ENCODE assay signal across 37 cellular contexts in genomic region chr13:51146667-51147066, GRCh38. TPM values are rescaled to one million over a fixed set of nuclear protein-coding genes. Genes with fewer than 3 reads are reported as not detected.
"Had no signal": no experiment of that assay in that cellular context is flagged by ENCODE, and none has a peak within 500 bp of the region (broad histone marks: within the 10 kb centered on the region; RNA-seq: fewer than 3 reads in every experiment).

No MANE protein-coding gene starts in this region.

- H3K9me3 Mint-ChIP-seq: activated naive CD4-positive, alpha-beta T cell treated with anti-CD3 and anti-CD28 coated beads, Interleukin-2, amount 50 U/mL, for 72 hours; activated T-helper 1 cell treated with anti-CD3 and anti-CD28 coated beads, Interleukin-12 subunit alpha, Interleukin-12 subunit beta, Interleukin-2, Interleukin-4 antibody, amounts not matched to agents 30 ng/mL and 10 ng/mL and 1 ng/mL, durations not matched to agents 14 hours and 24 hours and 36 hours; T-helper 2 cell treated with Interferon-gamma antibody and Interleukin-4, amounts not matched to agents 5 μg/mL and 100 μg/mL, for 36 hours had no signal

- H3K27ac ChIP-seq: adrenal gland, body of pancreas, breast epithelium, KMS-11, Peyer's patch, SJSA1 had no signal

- H3K4me3 ChIP-seq: adrenal gland, body of pancreas, breast epithelium, Peyer's patch, SJSA1 had no signal

- H3K27ac Mint-ChIP-seq: activated B cell treated with CpG ODN at 0.5 μM for 24 hours; activated CD4-positive, alpha-beta memory T cell treated with anti-CD3 and anti-CD28 coated beads for 36 hours; activated naive CD4-positive, alpha-beta T cell treated with anti-CD3 and anti-CD28 coated beads for 36 hours; activated naive CD4-positive, alpha-beta T cell treated with anti-CD3 and anti-CD28 coated beads, Interleukin-2, amount 50 U/mL, for 72 hours; activated T-helper 1 cell treated with anti-CD3 and anti-CD28 coated beads, Interleukin-12 subunit alpha, Interleukin-12 subunit beta, Interleukin-2, Interleukin-4 antibody, amounts not matched to agents 30 ng/mL and 10 ng/mL and 1 ng/mL, durations not matched to agents 14 hours and 24 hours and 36 hours; T-helper 1 cell treated with Interleukin-12 subunit alpha and Interleukin-12 subunit beta and Interleukin-4 antibody, amounts not matched to agents 30 μg/mL and 1 μg/mL, for 36 hours; T-helper 2 cell treated with Interferon-gamma antibody and Interleukin-4, amounts not matched to agents 5 μg/mL and 100 μg/mL, for 36 hours had no signal

- H3K36me3 Mint-ChIP-seq: activated naive CD4-positive, alpha-beta T cell treated with anti-CD3 and anti-CD28 coated beads, Interleukin-2, amount 50 U/mL, for 72 hours had no signal

- H3K4me2 ChIP-seq: KMS-11, SK-N-SH had no signal

- H3K9ac ChIP-seq: KMS-11, SK-N-SH had no signal

- H3K4me1 ChIP-seq: adrenal gland, body of pancreas, breast epithelium, Peyer's patch, SJSA1 had no signal

- H3K9me3 ChIP-seq: body of pancreas, Peyer's patch, SJSA1, SK-N-SH had no signal

- H3K36me3 ChIP-seq: adrenal gland, breast epithelium, Peyer's patch, SJSA1 had no signal

- H3K4me3 Mint-ChIP-seq: activated B cell treated with CpG ODN at 0.5 μM for 24 hours; activated CD4-positive, alpha-beta memory T cell treated with anti-CD3 and anti-CD28 coated beads for 36 hours; activated naive CD4-positive, alpha-beta T cell treated with anti-CD3 and anti-CD28 coated beads for 36 hours; activated T-cell treated with anti-CD3 and anti-CD28 coated beads, Interleukin-2, amount 50 U/mL, for 4 hours; activated T-helper 1 cell treated with anti-CD3 and anti-CD28 coated beads, Interleukin-12 subunit alpha, Interleukin-12 subunit beta, Interleukin-2, Interleukin-4 antibody, amounts not matched to agents 30 ng/mL and 10 ng/mL and 1 ng/mL, durations not matched to agents 14 hours and 24 hours and 36 hours; T-helper 1 cell treated with Interleukin-12 subunit alpha and Interleukin-12 subunit beta and Interleukin-4 antibody, amounts not matched to agents 30 μg/mL and 1 μg/mL, for 36 hours; T-helper 2 cell treated with Interferon-gamma antibody and Interleukin-4, amounts not matched to agents 5 μg/mL and 100 μg/mL, for 36 hours had no signal

- ATAC-seq: activated naive CD4-positive, alpha-beta T cell treated with anti-CD3 and anti-CD28 coated beads, Interleukin-2, amount 50 U/mL, for 72 hours; activated T-cell treated with anti-CD3 and anti-CD28 coated beads, Interleukin-2, amount 50 U/mL, for 4 hours; body of pancreas; PC-3 had no signal

- H3K4me1 Mint-ChIP-seq: activated B cell treated with CpG ODN at 0.5 μM for 24 hours had no signal

- H3K27me3 ChIP-seq: adrenal gland, body of pancreas, breast epithelium, Peyer's patch had no signal

- DNase-seq: activated B cell treated with CpG ODN at 0.5 μM for 24 hours; activated CD4-positive, alpha-beta memory T cell treated with anti-CD3 and anti-CD28 coated beads for 36 hours; activated CD4-positive, alpha-beta T cell treated with anti-CD3 and anti-CD28 coated beads for 4 hours; activated CD4-positive, alpha-beta T cell treated with anti-CD3 and anti-CD28 coated beads, Interleukin-2, amount 50 U/mL, for 1 hour; activated CD4-positive, CD25-positive, alpha-beta regulatory T cell treated with anti-CD3 and anti-CD28 coated beads, Interleukin-2, amount 50 U/mL, for 72 hours; activated CD8-positive, alpha-beta memory T cell treated with anti-CD3 and anti-CD28 coated beads, Interleukin-2, amount 50 U/mL, for 4 hours; activated gamma-delta T cell treated with Interleukin-2 at 50 U/mL for 16 hours; activated naive CD4-positive, alpha-beta T cell treated with anti-CD3 and anti-CD28 coated beads for 36 hours; activated T-cell treated with anti-CD3 and anti-CD28 coated beads for 4 hours; activated T-cell treated with anti-CD3 and anti-CD28 coated beads, Interleukin-2, amount 50 U/mL, for 4 hours; adrenal gland; body of pancreas; cerebellar nuclear complex; NCI-H1092 treated with DMSO at 0.1 percent for 48 hours; NCI-H1417; NCI-H1930; NCI-H2081 treated with DMSO at 0.1 percent for 48 hours; NCI-H226; NCI-H446 treated with DMSO at 0.1 percent for 48 hours; NCI-H524; NCI-H69; NK-92 treated with Interleukin-12 subunit alpha and Interleukin-12 subunit beta, amount 100 ng/mL, for 24 hours; PC-3; Peyer's patch; RPMI8226; SHP77 treated with DMSO at 0.1 percent for 48 hours; SK-N-SH had no signal

RNA-seq across cellular contexts. Expression of gene C13orf42, which starts 35.6 kb away (rescaled TPM):
- total RNA-seq: activated B cell treated with CpG ODN at 0.5 μM for 24 hours; activated CD4-positive, alpha-beta memory T cell treated with anti-CD3 and anti-CD28 coated beads for 36 hours; activated naive CD4-positive, alpha-beta T cell treated with anti-CD3 and anti-CD28 coated beads for 36 hours; activated naive CD4-positive, alpha-beta T cell treated with anti-CD3 and anti-CD28 coated beads, Interleukin-2, amount 50 U/mL, for 72 hours; activated T-cell treated with anti-CD3 and anti-CD28 coated beads, Interleukin-2, amount 50 U/mL, for 4 hours; activated T-helper 1 cell treated with anti-CD3 and anti-CD28 coated beads, Interleukin-12 subunit alpha, Interleukin-12 subunit beta, Interleukin-2, Interleukin-4 antibody, amounts not matched to agents 30 ng/mL and 10 ng/mL and 1 ng/mL, durations not matched to agents 14 hours and 24 hours and 36 hours; adrenal gland; astrocyte; body of pancreas; breast epithelium; cardiac septum; M059J; PC-3; Peyer's patch; SJSA1 had no signal
- polyA plus RNA-seq: adrenal gland, SK-N-SH had no signal
